2 cellular contexts compared by ENCODE assay signal in genomic region chr6:30500421-30501069, GRCh38.
TF ChIP-seq lines count a peak whose summit lies in the region.

No MANE protein-coding gene starts in this region.

TF ChIP-seq in HEK293, 187 proteins besides CTCF, POLR2A, EP300 and RAD21:
- TF ChIP-seq PRDM1 (tag by site-specific recombination; IDR thresholded peaks at IDR 0.05) (peak; percentile 55), ZXDB (tag by site-specific recombination; IDR thresholded peaks at IDR 0.05) (no peak), ZNF692 (tag by site-specific recombination; IDR thresholded peaks at IDR 0.05) (no peak), ZNF16 (tag by site-specific recombination; IDR thresholded peaks at IDR 0.05; ENCODE audit: low read depth) (no peak), ZNF776 (tag by site-specific recombination; IDR thresholded peaks at IDR 0.05; ENCODE audit: borderline replicate concordance) (no peak), ZNF214 (tag by site-specific recombination; IDR thresholded peaks at IDR 0.05; ENCODE audit: borderline replicate concordance) (no peak), KLF8 (tag by site-specific recombination; IDR thresholded peaks at IDR 0.05) (no peak), ZNF324 (tag by site-specific recombination; IDR thresholded peaks at IDR 0.05) (no peak)

TF ChIP-seq in K562, 482 proteins besides CTCF, POLR2A, EP300 and RAD21:
- no peak for TF ChIP-seq BMI1 (IDR thresholded peaks at IDR 0.05; ENCODE audit: low read length)
- peak; percentile 44 for TF ChIP-seq ZFP36 (IDR thresholded peaks at IDR 0.05; ENCODE audit: low read depth, low read length, partially characterized antibody)
- 0 out of 2 replicates have a peak, but pooled peaks have one; percentile 28 for TF ChIP-seq ZNF431 (CRISPR knock-in tag; IDR thresholded peaks at IDR 0.05)
